In the genomic region with DNA sequence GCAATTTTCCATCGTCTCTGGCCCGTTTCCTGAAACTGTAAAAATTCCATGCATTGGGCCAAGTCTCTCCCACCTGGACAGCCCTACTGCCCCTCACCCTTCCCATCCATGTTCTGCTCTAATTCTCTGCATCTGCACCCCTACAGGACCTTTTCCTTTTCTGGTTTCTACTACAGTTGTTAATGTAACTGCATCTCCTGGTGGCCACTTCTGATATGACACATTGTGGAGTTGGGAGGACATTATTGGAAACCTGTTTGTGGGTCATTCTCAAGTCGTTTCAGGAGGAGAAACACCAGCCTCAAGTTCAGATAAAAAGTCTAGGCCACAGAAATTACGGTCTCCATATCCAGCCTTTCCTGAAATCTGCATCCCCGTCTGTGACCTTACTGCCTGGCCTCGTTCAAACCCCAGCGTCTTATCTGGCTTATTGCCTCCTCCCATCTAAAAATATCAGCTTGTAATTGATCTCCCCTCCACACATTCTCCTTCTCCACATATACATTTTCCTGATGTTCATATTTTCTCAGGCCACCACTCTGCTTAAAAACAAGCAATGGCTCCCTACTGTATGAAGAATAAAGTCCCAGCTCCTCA, we compare ENCODE assay signal across 8 cellular contexts. TPM values are rescaled to one million over a fixed set of nuclear protein-coding genes. Genes with fewer than 3 reads are reported as not detected.
DNase-seq lines count a peak whose midpoint lies in the region; FAIRE-seq and TF ChIP-seq lines count a peak whose summit lies in the region.

No MANE protein-coding gene starts in this region.

- no peak overlapping the region for H3K9ac ChIP-seq in adipocyte (ENCODE audit: low read length)

- H3K4me3 ChIP-seq in adipocyte (ENCODE audit: low read length), result no peak overlapping the region
- H3K4me3 ChIP-seq in hepatocyte, result no peak overlapping the region

- H3K27me3 ChIP-seq in adipocyte (replicated peaks; ENCODE audit: control insufficient read depth, insufficient read depth, low read length) (no peaks in the 10 kb centered on the region), hepatocyte (no peaks in the 10 kb centered on the region)

- no peak overlapping the region for H3K27ac ChIP-seq in hepatocyte

- H3K9me2 ChIP-seq in hepatocyte (replicated peaks; ENCODE audit: insufficient read depth), result no peaks in the 10 kb centered on the region

- WGBS in hepatocyte (ENCODE audit: low lambda C conversion rate, missing lambda C conversion rate), result 64% methylated on average over 7 of the region's 7 CpGs

- H3K4me1 ChIP-seq in adipocyte (ENCODE audit: control insufficient read depth, insufficient read depth, low read length), result peaks cover 12% of the 10 kb centered on the region
- H3K4me1 ChIP-seq in hepatocyte (ENCODE audit: insufficient read depth), result no peaks in the 10 kb centered on the region

- H3K36me3 ChIP-seq in adipocyte (ENCODE audit: control insufficient read depth, insufficient read depth, low read length, severe bottlenecking) (no peaks in the 10 kb centered on the region), hepatocyte (replicated peaks; ENCODE audit: insufficient read depth, low read depth) (no peaks in the 10 kb centered on the region)

- H3K9me3 ChIP-seq in adipocyte (ENCODE audit: control insufficient read depth, low read length) (peaks cover 5% of the 10 kb centered on the region), hepatocyte (ENCODE audit: low read depth) (no peaks in the 10 kb centered on the region)

- no peak overlapping the region for H3K4me2 ChIP-seq in hepatocyte

- no peak for FAIRE-seq in GM18507 (lab: Jason Lieb, UNC)

- TF ChIP-seq CTCF in hepatocyte (IDR thresholded peaks at IDR 0.05; ENCODE audit: poor library complexity), result peak; percentile 65

- H3K79me2 ChIP-seq in hepatocyte, result no peaks in the 10 kb centered on the region

- DNase-seq in CD1c-positive myeloid dendritic cell (ENCODE audit: extremely low spot score), result peak; percentile 60
- DNase-seq in GM18507 (ENCODE audit: extremely low spot score, insufficient read length, low read depth), result peak; percentile 5
- DNase-seq in NCI-H226, result peak; percentile 53
- peak; percentile 90 for DNase-seq in adipocyte (ENCODE audit: low read depth)
- DNase-seq in hepatocyte (ENCODE audit: low spot score), result peak; percentile 70
- peak; percentile 13 for DNase-seq in stimulated activated CD4-positive, alpha-beta T cell treated with anti-CD3 and anti-CD28 coated beads, Interleukin-4, amount 100 ng/mL, for 1 hour
- DNase-seq in activated effector memory CD4-positive, alpha-beta T cell treated with Interleukin-2 at 50 U/mL for 16 hours, result no peak
- no peak for DNase-seq in DMS79 (lab: John Stamatoyannopoulos, UW)

- H4K20me1 ChIP-seq in hepatocyte (ENCODE audit: insufficient read depth, poor library complexity, severe bottlenecking), result no peaks in the 10 kb centered on the region

- no peak overlapping the region for H2AFZ ChIP-seq in hepatocyte

RNA-seq across cellular contexts. Expression of gene EMP1, which starts 37.6 kb away (rescaled TPM):
- total RNA-seq in hepatocyte, result 39.9 and 67.3 TPM in 2 replicates
- polyA plus RNA-seq in hepatocyte, result 51.1 and 52.6 TPM in 2 replicates

Comparison
In these comparisons a context has a peak if more than half of its experiments do, and no peak if none do; other contexts are left out.
1. DNase-seq: peak in CD1c-positive myeloid dendritic cell (single experiment), GM18507 (single experiment), NCI-H226 (single experiment), adipocyte (single experiment), hepatocyte (single experiment) and stimulated activated CD4-positive, alpha-beta T cell treated with anti-CD3 and anti-CD28 coated beads, Interleukin-4, amount 100 ng/mL, for 1 hour (single experiment); none in activated effector memory CD4-positive, alpha-beta T cell treated with Interleukin-2 at 50 U/mL for 16 hours (single experiment) and DMS79 (single experiment).